ENCODE assay signal across 8 cellular contexts in the genomic region with DNA sequence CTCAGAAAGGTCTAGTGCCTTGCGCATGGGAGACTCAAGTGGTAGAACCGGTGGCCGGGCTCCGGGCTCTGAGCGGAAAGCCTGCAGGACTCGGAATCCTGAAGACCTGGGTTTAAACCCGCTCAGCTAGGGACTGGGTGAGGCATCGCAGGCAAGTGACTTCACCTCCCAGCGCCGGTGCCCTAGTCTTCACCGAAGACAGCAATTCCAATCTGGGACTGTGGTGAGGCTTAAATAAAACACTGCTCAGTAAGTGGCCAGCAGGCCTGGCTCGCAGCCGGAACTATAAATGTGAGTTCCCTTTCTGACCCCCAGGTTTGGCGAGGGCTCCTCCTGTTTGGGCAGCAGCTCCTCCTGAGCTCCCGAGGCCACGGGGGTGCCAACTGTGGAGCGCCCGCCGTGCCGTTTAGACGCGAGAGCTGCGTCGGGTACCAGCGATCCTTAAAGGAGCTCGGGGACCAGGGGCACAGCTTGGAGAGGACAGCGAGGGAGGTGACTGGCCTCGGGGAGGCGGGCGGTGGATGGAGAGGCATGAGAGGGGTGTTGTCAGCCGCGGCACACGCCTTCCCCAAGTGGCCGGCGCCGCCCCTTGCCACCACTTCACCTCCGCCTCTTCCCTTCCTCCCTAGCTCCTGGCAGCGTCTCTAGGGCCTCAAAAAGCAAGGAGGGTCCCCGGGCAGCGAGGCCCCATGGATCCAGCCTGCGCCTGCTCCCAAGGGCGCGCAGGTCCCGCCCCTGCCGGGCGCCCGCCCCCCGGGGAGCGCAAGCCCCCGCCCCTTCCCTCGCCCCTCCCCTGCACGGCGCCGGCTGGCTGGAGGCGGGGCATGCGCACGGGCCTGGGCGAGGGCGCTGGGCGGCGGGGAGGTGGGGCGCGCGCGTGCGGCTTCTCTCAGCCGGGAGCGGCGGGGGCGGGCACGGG. TPM values are rescaled to one million over a fixed set of nuclear protein-coding genes. Genes with fewer than 3 reads are reported as not detected.
DNase-seq lines count a peak whose midpoint lies in the region; ATAC-seq and TF ChIP-seq lines count a peak whose summit lies in the region.

No MANE protein-coding gene starts in this region.

- peak overlapping the region; percentile 85 for H3K4me3 Mint-ChIP-seq in activated CD8-positive, alpha-beta T cell treated with anti-CD3 and anti-CD28 coated beads, Interleukin-2, amount 10 ng/mL, durations not matched to agents 7 days and 5 days

- H3K27me3 ChIP-seq in ectodermal cell (ENCODE audit: control insufficient read depth, insufficient read depth, low read length, poor library complexity, severe bottlenecking) = peaks cover 11% of the 10 kb centered on the region

- H3K4me1 ChIP-seq in ectodermal cell (ENCODE audit: control insufficient read depth, insufficient read depth, low read length) = peaks cover 10% of the 10 kb centered on the region

- H3K4me3 ChIP-seq in ectodermal cell (ENCODE audit: insufficient read depth, low read depth, low read length) = peak overlapping the region; percentile 65

- DNase-seq in NCI-H774 (lab: John Stamatoyannopoulos, UW) = peak; percentile 89
- DNase-seq in activated CD8-positive, alpha-beta T cell treated with anti-CD3 and anti-CD28 coated beads, Interleukin-2, amount 10 ng/mL, durations not matched to agents 7 days and 5 days = peak; percentile 86
- peak; percentile 93 to 94 for DNase-seq in lung microvascular endothelial cell (ENCODE audit: low read depth in 2 of 2)
- peak; percentile 65 to 85 (median 74) for DNase-seq in stimulated activated CD4-positive, alpha-beta T cell treated with anti-CD3 and anti-CD28 coated beads, TNF-alpha, amount 100 ng/mL, for 24 hours (ENCODE audit: low read depth in 3 of 3)

- H3K36me3 Mint-ChIP-seq in activated CD8-positive, alpha-beta T cell treated with anti-CD3 and anti-CD28 coated beads, Interleukin-2, amount 10 ng/mL, durations not matched to agents 7 days and 5 days (ENCODE audit: low read depth) = peaks cover 2% of the 10 kb centered on the region

- TF ChIP-seq CTCF in C4-2B (conservative IDR thresholded peaks at IDR 0.05) = no peak

- peaks cover 60% of the 10 kb centered on the region for H3K27me3 Mint-ChIP-seq in activated CD8-positive, alpha-beta T cell treated with anti-CD3 and anti-CD28 coated beads, Interleukin-2, amount 10 ng/mL, durations not matched to agents 7 days and 5 days (ENCODE audit: low read depth)

- H3K27ac ChIP-seq in C4-2B (peak overlapping the region; percentile 95), ectodermal cell (ENCODE audit: insufficient read depth, low read depth, low read length, poor library complexity, severe bottlenecking) (no peak overlapping the region)

- CTCF ChIA-PET in activated CD8-positive, alpha-beta T cell treated with anti-CD3 and anti-CD28 coated beads, Interleukin-2, amount 10 ng/mL, durations not matched to agents 7 days and 5 days (lab: Charles Lee) = interaction anchor here (0.9 kb wide), 1 partner anchor 279 kb away, joined by 3 read pairs; no protein-coding TSS in a partner anchor

- no peaks in the 10 kb centered on the region for H3K9me3 Mint-ChIP-seq in activated CD8-positive, alpha-beta T cell treated with anti-CD3 and anti-CD28 coated beads, Interleukin-2, amount 10 ng/mL, durations not matched to agents 7 days and 5 days (ENCODE audit: insufficient read depth)

- 8% methylated on average over 69 to 71 of the region's 71 CpGs for WGBS in ectodermal cell, 2 experiments

- peak overlapping the region; percentile 34 for H3K27ac Mint-ChIP-seq in activated CD8-positive, alpha-beta T cell treated with anti-CD3 and anti-CD28 coated beads, Interleukin-2, amount 10 ng/mL, durations not matched to agents 7 days and 5 days

- no peaks in the 10 kb centered on the region for H3K36me3 ChIP-seq in ectodermal cell (ENCODE audit: control insufficient read depth, insufficient read depth, low read length)

- no peaks in the 10 kb centered on the region for H3K9me3 ChIP-seq in ectodermal cell (ENCODE audit: control insufficient read depth, low read length)

- peak; percentile 84 for ATAC-seq in GM19455 (IDR thresholded peaks at IDR 0.05; ENCODE audit: unreplicated experiment)
- ATAC-seq in HG03571 (IDR thresholded peaks at IDR 0.05; ENCODE audit: unreplicated experiment) = peak; percentile 85
- peak; percentile 94 for ATAC-seq in activated CD8-positive, alpha-beta T cell treated with anti-CD3 and anti-CD28 coated beads, Interleukin-2, amount 10 ng/mL, durations not matched to agents 7 days and 5 days

- POLR2A ChIA-PET in activated CD8-positive, alpha-beta T cell treated with anti-CD3 and anti-CD28 coated beads, Interleukin-2, amount 10 ng/mL, durations not matched to agents 7 days and 5 days (lab: Charles Lee) = no interaction called here

- peaks cover 18% of the 10 kb centered on the region for H3K4me1 Mint-ChIP-seq in activated CD8-positive, alpha-beta T cell treated with anti-CD3 and anti-CD28 coated beads, Interleukin-2, amount 10 ng/mL, durations not matched to agents 7 days and 5 days (ENCODE audit: low read depth)

RNA-seq across cellular contexts. Expression of a gene that starts 0.7 kb away (rescaled TPM):
- 1 to 10 TPM; 1.6 to 1.7 TPM for total RNA-seq in activated CD8-positive, alpha-beta T cell treated with anti-CD3 and anti-CD28 coated beads, Interleukin-2, amount 10 ng/mL, durations not matched to agents 7 days and 5 days
- 32.7 TPM for polyA plus RNA-seq in ectodermal cell (2013, experiment 1 of 4)
- 39.7 TPM for polyA plus RNA-seq in ectodermal cell (2013, experiment 2 of 4)
- 24.7 TPM for polyA plus RNA-seq in ectodermal cell (2013, experiment 3 of 4)
- 29.2 TPM for polyA plus RNA-seq in ectodermal cell (2013, experiment 4 of 4)
- 3.9 and 7.7 TPM in 2 replicates for total RNA-seq in lung microvascular endothelial cell
